ENCODE assay signal across 1 cellular context in genomic region chr10:96851281-96851680, GRCh38.
TF ChIP-seq lines count a peak whose summit lies in the region.

No MANE protein-coding gene starts in this region.

TF ChIP-seq in H1, 55 proteins besides CTCF, POLR2A, EP300 and RAD21:
- TF ChIP-seq RBBP5 (IDR thresholded peaks at IDR 0.05; ENCODE audit: borderline replicate concordance, low read depth, low read length), result no peak
- TF ChIP-seq POLR2AphosphoS5 (IDR thresholded peaks at IDR 0.05; ENCODE audit: low read depth, low read length), result no peak
- no peak for TF ChIP-seq CHD7 (IDR thresholded peaks at IDR 0.05; ENCODE audit: insufficient replicate concordance, low read length)
- no peak for TF ChIP-seq HDAC2 (IDR thresholded peaks at IDR 0.05; ENCODE audit: borderline replicate concordance in 1 of 2, low read depth in 2 of 2, low read length in 2 of 2)
- TF ChIP-seq RXRA (IDR thresholded peaks at IDR 0.05; ENCODE audit: insufficient read depth, low read depth, low read length), result no peak
- no peak for TF ChIP-seq HDAC6 (IDR thresholded peaks at IDR 0.05; ENCODE audit: low read depth, low read length)
- no peak for TF ChIP-seq NANOG (IDR thresholded peaks at IDR 0.05; ENCODE audit: insufficient read depth, low read depth, low read length, poor library complexity, severe bottlenecking)
- TF ChIP-seq CTBP2 (IDR thresholded peaks at IDR 0.05; ENCODE audit: borderline replicate concordance, insufficient read depth, insufficient read length, low read length), result no peak
- TF ChIP-seq ATF2 (IDR thresholded peaks at IDR 0.05; ENCODE audit: low read length), result no peak
- TF ChIP-seq SIRT6 (IDR thresholded peaks at IDR 0.05; ENCODE audit: low read length), result no peak
- TF ChIP-seq JUN (IDR thresholded peaks at IDR 0.05; ENCODE audit: low read depth, low read length), result no peak
- no peak for TF ChIP-seq SRF (IDR thresholded peaks at IDR 0.05; ENCODE audit: low read depth, low read length)
- no peak for TF ChIP-seq USF2 (IDR thresholded peaks at IDR 0.05; ENCODE audit: low read length)
- no peak for TF ChIP-seq CHD2 (IDR thresholded peaks at IDR 0.05; ENCODE audit: low read length)
- TF ChIP-seq TAF1 (IDR thresholded peaks at IDR 0.05; ENCODE audit: low read depth, low read length), result no peak
- TF ChIP-seq TBP (IDR thresholded peaks at IDR 0.05; ENCODE audit: low read depth, low read length), result no peak
- no peak for TF ChIP-seq KDM5A (IDR thresholded peaks at IDR 0.05; ENCODE audit: low read length)
- no peak for TF ChIP-seq SP1 (IDR thresholded peaks at IDR 0.05; ENCODE audit: low read depth, low read length)
